8 cellular contexts compared by ENCODE assay signal in genomic region chr1:213050745-213051126, GRCh38. TPM values are rescaled to one million over a fixed set of nuclear protein-coding genes. Genes with fewer than 3 reads are reported as not detected.
A peak's percentile ranks its signal among the peaks of the same experiment; 100 is the strongest.
DNase-seq lines count a peak whose midpoint lies in the region; ATAC-seq, FAIRE-seq and TF ChIP-seq lines count a peak whose summit lies in the region.

No MANE protein-coding gene starts in this region.

- peaks cover 39% of the 10 kb centered on the region for H3K4me1 Mint-ChIP-seq in mesothelial cell of epicardium

- peak overlapping the region; percentile 86 for H3K4me3 ChIP-seq in ACC112 (ENCODE audit: low read depth, low read length)
- H3K4me3 ChIP-seq in bronchial epithelial cell (ENCODE audit: low read depth, low read length), result peak overlapping the region; percentile 92

- H3K27ac Mint-ChIP-seq in mesothelial cell of epicardium, result peak overlapping the region; percentile 80

- DNase-seq in bronchial epithelial cell (ENCODE audit: low read depth), result no peak
- no peak for DNase-seq in mesothelial cell of epicardium (ENCODE audit: low spot score in 2 of 2, unreplicated experiment in 2 of 2)
- DNase-seq in GM19238 (ENCODE audit: insufficient read length, low spot score), result no peak
- DNase-seq in OCI-M2 (lab: John Stamatoyannopoulos, UW; ENCODE audit: unreplicated experiment), result no peak

- H3K27me3 Mint-ChIP-seq in mesothelial cell of epicardium (ENCODE audit: low read depth), result peaks cover 13% of the 10 kb centered on the region

- H3K4me1 ChIP-seq in ACC112 (ENCODE audit: control insufficient read depth, insufficient read depth, low read length, unreplicated experiment), result peaks cover 20% of the 10 kb centered on the region

- H3K36me3 ChIP-seq in ACC112 (ENCODE audit: insufficient read depth, low read length) (no peaks in the 10 kb centered on the region), bronchial epithelial cell (ENCODE audit: control insufficient read depth, insufficient read depth, low read length) (no peaks in the 10 kb centered on the region)

- H3K27me3 ChIP-seq in ACC112 (ENCODE audit: insufficient read depth, low read length), result no peaks in the 10 kb centered on the region
- H3K27me3 ChIP-seq in bronchial epithelial cell (ENCODE audit: control insufficient read depth, insufficient read depth, low read length), result no peaks in the 10 kb centered on the region

- H3K79me2 ChIP-seq in ACC112 (ENCODE audit: control insufficient read depth, insufficient read depth, low read length, unreplicated experiment), result peaks cover 41% of the 10 kb centered on the region

- TF ChIP-seq CTCF in bronchial epithelial cell (IDR thresholded peaks at IDR 0.05; ENCODE audit: insufficient read depth, low read length, severe bottlenecking) (no peak), mesothelial cell of epicardium (IDR thresholded peaks at IDR 0.05; ENCODE audit: unreplicated experiment) (no peak)

- no peak for FAIRE-seq in bronchial epithelial cell (lab: Jason Lieb, UNC)

- ATAC-seq in GM19328 (IDR thresholded peaks at IDR 0.05; ENCODE audit: unreplicated experiment), result peak; percentile 2
- ATAC-seq in HG03571 (IDR thresholded peaks at IDR 0.05; ENCODE audit: unreplicated experiment), result peak; percentile 38
- ATAC-seq in GM18861 (IDR thresholded peaks at IDR 0.05; ENCODE audit: unreplicated experiment), result no peak

- H3K36me3 Mint-ChIP-seq in mesothelial cell of epicardium, result peaks cover 1% of the 10 kb centered on the region

- H2AFZ ChIP-seq in ACC112 (ENCODE audit: low read length, unreplicated experiment), result peak overlapping the region; percentile 98

- peaks cover 15% of the 10 kb centered on the region for H3K9me3 Mint-ChIP-seq in mesothelial cell of epicardium

- H3K4me3 Mint-ChIP-seq in mesothelial cell of epicardium, result peak overlapping the region; percentile 91

- H3K27ac ChIP-seq in ACC112 (ENCODE audit: low read depth, low read length), result peak overlapping the region; percentile 67

RNA-seq across cellular contexts. Expression of gene RPS6KC1, which starts 0.3 kb away (rescaled TPM):
- 12.9 and 19.7 TPM in 2 replicates for total RNA-seq in bronchial epithelial cell
- total RNA-seq in mesothelial cell of epicardium, result 27.9 to 28.5 TPM (median 28.4 TPM) in 3 replicates

RNA-seq across cellular contexts. Expression of gene ANGEL2, which starts 35.1 kb away (rescaled TPM):
- total RNA-seq in bronchial epithelial cell (22.4 and 23.2 TPM in 2 replicates), mesothelial cell of epicardium (44.7 to 47.4 TPM (median 45.2 TPM) in 3 replicates)
